ENCODE assay signal across 12 cellular contexts in genomic region chr2:73674696-73675157, GRCh38. TPM values are rescaled to one million over a fixed set of nuclear protein-coding genes. Genes with fewer than 3 reads are reported as not detected.
DNase-seq lines count a peak whose midpoint lies in the region; ATAC-seq, FAIRE-seq and TF ChIP-seq lines count a peak whose summit lies in the region.
"Not testable (repeated sequence)": the region's sequence is repeated elsewhere in the genome, so short reads cannot be mapped to it uniquely, and the experiment has no call there.
"Had no signal": no experiment of that assay in that cellular context is flagged by ENCODE, and none has a peak within 500 bp of the region (broad histone marks: within the 10 kb centered on the region; RNA-seq: fewer than 3 reads in every experiment).

No MANE protein-coding gene starts in this region.

- H3K9me3 ChIP-seq in HEK293 (ENCODE audit: control insufficient read depth, insufficient read depth, low read depth, low read length); K562 (replicated peaks; ENCODE audit: control insufficient read depth, insufficient read depth, low read depth, low read length): not testable (repeated sequence)

- not testable (repeated sequence) for H4K20me1 ChIP-seq in K562 (replicated peaks; ENCODE audit: control insufficient read depth, insufficient read depth, low read length)

- not testable (repeated sequence) for H3K27me3 Mint-ChIP-seq in activated CD4-positive, alpha-beta T cell treated with anti-CD3 and anti-CD28 coated beads, Interleukin-2, amount 10 ng/mL, durations not matched to agents 24 days and 14 days
- peaks cover 12 to 16% of the 10 kb centered on the region in 2 donors for H3K27me3 Mint-ChIP-seq in stimulated activated naive B cell treated with anti-CD40 and anti-IgM and Interleukin-4, amounts not matched to agents 10 μg/mL and 1 μg/mL and 100 μg/mL, for 72 hours

- TF ChIP-seq EP300 in K562 (IDR thresholded peaks at IDR 0.05; ENCODE audit: low read length), result not testable (repeated sequence)

- H3K36me3 Mint-ChIP-seq in activated CD4-positive, alpha-beta T cell treated with anti-CD3 and anti-CD28 coated beads, Interleukin-2, amount 10 ng/mL, durations not matched to agents 24 days and 14 days (ENCODE audit: low read depth); stimulated activated naive B cell treated with anti-CD40 and anti-IgM and Interleukin-4, amounts not matched to agents 10 μg/mL and 1 μg/mL and 100 μg/mL, for 72 hours: not testable (repeated sequence)

- not testable (repeated sequence) for H3K79me2 ChIP-seq in K562 (ENCODE audit: control insufficient read depth, insufficient read depth, low read length)

- H3K4me3 ChIP-seq in HEK293 (ENCODE audit: low read depth, low read length); K562; fibroblast of pulmonary artery (replicated peaks; ENCODE audit: low read depth, low read length): not testable (repeated sequence)

- not testable (repeated sequence) for H3K36me3 ChIP-seq in HEK293 (ENCODE audit: control insufficient read depth in 2 of 2, insufficient read depth in 1 of 2, low read length in 2 of 2); K562 (ENCODE audit: control insufficient read depth, insufficient read depth, low read length)

- POLR2A ChIA-PET in HEK293 (lab: Yijun Ruan, JAX); K562 (lab: Yijun Ruan, JAX): not testable (repeated sequence)

- H3K9me3 Mint-ChIP-seq in activated CD4-positive, alpha-beta T cell treated with anti-CD3 and anti-CD28 coated beads, Interleukin-2, amount 10 ng/mL, durations not matched to agents 24 days and 14 days; stimulated activated naive B cell treated with anti-CD40 and anti-IgM and Interleukin-4, amounts not matched to agents 10 μg/mL and 1 μg/mL and 100 μg/mL, for 72 hours: not testable (repeated sequence)

- not testable (repeated sequence) for TF ChIP-seq RAD21 in K562 (CRISPR knock-in tag; conservative IDR thresholded peaks at IDR 0.05 in 1 of 2, IDR thresholded peaks at IDR 0.05 in 1 of 2)

- 5% methylated on average over 1 of the region's 1 CpG for WGBS in K562 (ENCODE audit: insufficient coverage, low coverage, missing lambda C conversion rate)

- ATAC-seq in GM19035 (IDR thresholded peaks at IDR 0.05; ENCODE audit: unreplicated experiment), result peak; percentile 64
- peak; percentile 53 for ATAC-seq in HG03442 (IDR thresholded peaks at IDR 0.05; ENCODE audit: unreplicated experiment)
- ATAC-seq in K562, result not testable (repeated sequence)
- ATAC-seq in stimulated activated naive B cell treated with anti-CD40 and anti-IgM and Interleukin-4, amounts not matched to agents 10 μg/mL and 1 μg/mL and 100 μg/mL, for 72 hours (replicated peaks), result peak; percentile 33 to 62

- not testable (repeated sequence) for H3K4me1 ChIP-seq in HEK293 (ENCODE audit: control insufficient read depth, insufficient read depth, low read length); K562 (replicated peaks in 1 of 2; ENCODE audit: control insufficient read depth in 2 of 2, insufficient read depth in 2 of 2, low read length in 2 of 2)

- CTCF ChIA-PET in HEK293 (lab: Yijun Ruan, JAX), result interaction anchor here (0.6 kb wide), 2 partner anchors 24 to 476 kb away, joined by 3 to 4 read pairs; no protein-coding TSS in a partner anchor
- CTCF ChIA-PET in K562 (lab: Yijun Ruan, JAX; ENCODE audit: low intra/inter-chr PET ratio), result not testable (repeated sequence)

- not testable (repeated sequence) for DNase-seq in GM10266 (ENCODE audit: extremely low spot score); activated CD4-positive, alpha-beta T cell treated with anti-CD3 and anti-CD28 coated beads, Interleukin-2, amount 10 ng/mL, durations not matched to agents 24 days and 14 days; K562 (ENCODE audit: extremely low read depth in 1 of 4, low spot score in 3 of 4); stimulated activated naive B cell treated with anti-CD40 and anti-IgM and Interleukin-4, amounts not matched to agents 10 μg/mL and 1 μg/mL and 100 μg/mL, for 72 hours
- peak; percentile 21 for DNase-seq in fibroblast of pulmonary artery (ENCODE audit: low read depth)

- intact Hi-C loops in activated CD4-positive, alpha-beta T cell treated with anti-CD3 and anti-CD28 coated beads, Interleukin-2, amount 10 ng/mL, durations not matched to agents 24 days and 14 days (cut with micrococcal nuclease), result not testable (repeated sequence)
- intact Hi-C loops in K562 (cut with micrococcal nuclease), result loop anchor here (10.0 kb wide), 2 partner anchors 150 to 320 kb away; partner anchors contain the start of gene STAMBP

- not testable (repeated sequence) for H3K4me2 ChIP-seq in K562 (ENCODE audit: insufficient read depth, low read length)

- H3K9ac ChIP-seq in K562 (ENCODE audit: insufficient read depth in 1 of 2, low read depth in 2 of 2, low read length in 2 of 2), result not testable (repeated sequence)

- in situ Hi-C loops in K562 (cut with MboI), result not testable (repeated sequence)

- peak; percentile 54 for FAIRE-seq in K562 (lab: Jason Lieb, UNC)

- TF ChIP-seq POLR2A in K562 (conservative IDR thresholded peaks at IDR 0.05), result not testable (repeated sequence)

- TF ChIP-seq CTCF in GM10266 (IDR thresholded peaks at IDR 0.05; ENCODE audit: control insufficient read depth, insufficient read depth, low read depth, missing control alignments), result peak; percentile 6
- not testable (repeated sequence) for TF ChIP-seq CTCF in HEK293 (tag by site-specific recombination; IDR thresholded peaks at IDR 0.05); K562 (IDR thresholded peaks at IDR 0.05 in 2 of 3, conservative IDR thresholded peaks at IDR 0.05 in 1 of 3; ENCODE audit: insufficient read depth in 2 of 3, low read depth in 1 of 3, low read length in 3 of 3); fibroblast of pulmonary artery (IDR thresholded peaks at IDR 0.05; ENCODE audit: low read length, missing control alignments)

- peaks cover 9 to 23% of the 10 kb centered on the region in 2 experiments; a peak in 3 of 5 replicates for H3K27me3 ChIP-seq in K562 (ENCODE audit: control insufficient read depth in 2 of 2, insufficient read depth in 2 of 2, low read length in 2 of 2)

- not testable (repeated sequence) for H3K9me1 ChIP-seq in K562 (ENCODE audit: control insufficient read depth, insufficient read depth, low read length)

- not testable (repeated sequence) for H3K4me3 Mint-ChIP-seq in activated CD4-positive, alpha-beta T cell treated with anti-CD3 and anti-CD28 coated beads, Interleukin-2, amount 10 ng/mL, durations not matched to agents 24 days and 14 days; stimulated activated naive B cell treated with anti-CD40 and anti-IgM and Interleukin-4, amounts not matched to agents 10 μg/mL and 1 μg/mL and 100 μg/mL, for 72 hours

- not testable (repeated sequence) for H3K4me1 Mint-ChIP-seq in activated CD4-positive, alpha-beta T cell treated with anti-CD3 and anti-CD28 coated beads, Interleukin-2, amount 10 ng/mL, durations not matched to agents 24 days and 14 days; stimulated activated naive B cell treated with anti-CD40 and anti-IgM and Interleukin-4, amounts not matched to agents 10 μg/mL and 1 μg/mL and 100 μg/mL, for 72 hours

- not testable (repeated sequence) for BruUV-seq in K562 (replicated peaks; lab: Mats Ljungman, UMichigan)

- peak overlapping the region; percentile 34 for H3K27ac Mint-ChIP-seq in activated CD4-positive, alpha-beta T cell treated with anti-CD3 and anti-CD28 coated beads, Interleukin-2, amount 10 ng/mL, durations not matched to agents 24 days and 14 days
- H3K27ac Mint-ChIP-seq in stimulated activated naive B cell treated with anti-CD40 and anti-IgM and Interleukin-4, amounts not matched to agents 10 μg/mL and 1 μg/mL and 100 μg/mL, for 72 hours, result not testable (repeated sequence)

- not testable (repeated sequence) for H2AFZ ChIP-seq in K562 (ENCODE audit: low read depth, low read length)

- not testable (repeated sequence) for H3K27ac ChIP-seq in HEK293 (ENCODE audit: extremely low read depth, low read depth, low read length); K562 (ENCODE audit: extremely low read depth, low read depth, low read length)

TF ChIP-seq in HEK293, 187 proteins besides CTCF, POLR2A, EP300 and RAD21:
- TF ChIP-seq ZNF585B (tag by site-specific recombination; IDR thresholded peaks at IDR 0.05), result peak; percentile 33; the same call in 1 of the 2 replicates

TF ChIP-seq in K562, 482 proteins besides CTCF, POLR2A, EP300 and RAD21 (continues in another document):
- TF ChIP-seq JUND (IDR thresholded peaks at IDR 0.05; ENCODE audit: borderline replicate concordance, low read depth, low read length) (peak; percentile 33; the same call in 1 of the 2 replicates), JUND (tag; IDR thresholded peaks at IDR 0.05; ENCODE audit: borderline replicate concordance, low read depth, low read length) (peak; percentile 17; the same call in 1 of the 3 replicates)

RNA-seq across cellular contexts. Expression of gene NAT8, which starts 32.5 kb away (rescaled TPM):
- not detected in 2 replicates for total RNA-seq in activated CD4-positive, alpha-beta T cell treated with anti-CD3 and anti-CD28 coated beads, Interleukin-2, amount 10 ng/mL, durations not matched to agents 24 days and 14 days
- not detected in 2 replicates for total RNA-seq in K562 (2011; cell fraction: chromatin; rRNA removed; ENCODE audit: low replicate concordance)
- not detected in 2 replicates for total RNA-seq in K562 (2011; cell fraction: nucleolus; rRNA removed)
- not detected in 2 replicates for total RNA-seq in K562 (2011; cell fraction: nucleoplasm; rRNA removed)
- total RNA-seq in K562 (2014; rRNA removed) (not detected in 2 replicates), K562 (2014; rRNA removed; fragmentation: Illumina TruSeq; extraction: Trizol) (not detected in 2 replicates), K562 (2015; rRNA removed; fragmentation: Illumina TruSeq; extraction: Trizol) (not detected in 2 replicates), K562 (2021) (not detected in 2 replicates)
- polyA plus RNA-seq in K562 (2011; rRNA removed) (not detected in 2 replicates), K562 (2014; fragmentation: Illumina TruSeq; extraction: Trizol) (not detected in 2 replicates), K562 (2014; fragmentation: Nextera tagmentation; extraction: Ambion mirVana) (not detected), K562 (2014; rRNA removed) (not detected in 2 replicates)
- not detected in 2 replicates for polyA plus RNA-seq in K562 (2011; cell fraction: cytosol; rRNA removed)
- not detected in 2 replicates for polyA plus RNA-seq in K562 (2011; cell fraction: nucleus; rRNA removed)
- polyA plus RNA-seq in K562 (2012), result not detected in 2 replicates
- polyA minus RNA-seq in K562 (2011; rRNA and poly(A)+ RNA removed), result not detected in 2 replicates
- polyA minus RNA-seq in K562 (2011; cell fraction: cytosol; rRNA and poly(A)+ RNA removed), result not detected in 2 replicates
- not detected in 2 replicates for polyA minus RNA-seq in K562 (2011; cell fraction: nucleus; rRNA and poly(A)+ RNA removed)
- total RNA-seq: CD8-positive, alpha-beta memory T cell; H9; Right ventricle myocardium inferior had no signal
- polyA plus RNA-seq: A549; CD8-positive, alpha-beta memory T cell had no signal
